In the genomic region with DNA sequence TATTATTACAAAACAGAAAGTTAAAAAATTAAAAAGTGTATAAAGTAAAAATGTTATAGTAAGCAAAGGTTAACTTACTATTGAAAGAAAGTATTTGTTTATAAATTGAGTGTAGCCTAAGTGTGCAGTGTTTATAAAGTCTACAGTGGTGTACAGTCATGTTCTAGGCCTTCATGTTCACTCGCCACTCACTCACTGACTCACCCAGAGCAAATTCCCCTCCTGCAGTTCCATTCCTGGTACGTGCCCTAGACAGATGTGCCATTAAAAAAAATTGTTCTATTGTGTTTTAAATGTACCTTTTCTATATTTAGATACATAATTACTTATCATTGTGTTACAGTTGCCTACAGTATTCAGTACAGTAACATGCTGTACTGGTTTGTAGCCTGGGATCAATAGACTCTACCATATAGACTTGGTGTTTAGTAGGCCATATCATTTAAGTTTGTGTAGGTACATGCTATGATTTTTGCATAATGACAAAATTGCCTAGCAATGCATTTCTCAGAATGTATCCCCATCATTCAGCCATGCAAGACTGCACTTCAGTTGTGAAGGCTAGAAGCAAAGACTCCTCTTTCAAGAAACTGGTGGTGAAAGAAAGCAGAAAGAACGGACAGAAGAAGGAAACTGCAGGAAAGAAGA, we compare ENCODE assay signal across 13 cellular contexts.
DNase-seq lines count a peak whose midpoint lies in the region; ATAC-seq, FAIRE-seq and TF ChIP-seq lines count a peak whose summit lies in the region.
"Had no signal": no experiment of that assay in that cellular context is flagged by ENCODE, and none has a peak within 500 bp of the region (broad histone marks: within the 10 kb centered on the region; RNA-seq: fewer than 3 reads in every experiment).

No MANE protein-coding gene starts in this region.

- no peak overlapping the region for H4K91ac ChIP-seq in neuronal stem cell (ENCODE audit: low read depth, low read length, poor library complexity)

- H2BK12ac ChIP-seq in neuronal stem cell (ENCODE audit: low read length) = no peak overlapping the region

- H4K20me1 ChIP-seq in keratinocyte (ENCODE audit: control insufficient read depth, extremely low read depth, insufficient read depth, low read length) = no peaks in the 10 kb centered on the region

- no peak for ATAC-seq in HG03469 (IDR thresholded peaks at IDR 0.05; ENCODE audit: unreplicated experiment)
- ATAC-seq in HG02970 (IDR thresholded peaks at IDR 0.05; ENCODE audit: low FRiP score, unreplicated experiment) = no peak
- ATAC-seq: K562, left cardiac atrium had no signal

- no peak overlapping the region for H3K14ac ChIP-seq in neuronal stem cell (ENCODE audit: low read length)

- dilution Hi-C loops in keratinocyte (cut with MboI; ENCODE audit: extremely low pct_ligation_motif_present, low sequenced_read_pairs) = no loop called here

- H3K23ac ChIP-seq in neuronal stem cell (ENCODE audit: low read depth, low read length, poor library complexity) = no peak overlapping the region

- H3K9me3 ChIP-seq in keratinocyte (ENCODE audit: control insufficient read depth, low read depth, low read length) (no peaks in the 10 kb centered on the region), neuronal stem cell (replicated peaks in 1 of 2; ENCODE audit: control insufficient read depth in 2 of 2, insufficient read depth in 1 of 2, low read depth in 1 of 2, low read length in 2 of 2) (no peaks in the 10 kb centered on the region)

- H2BK120ac ChIP-seq in neuronal stem cell (ENCODE audit: low read depth, low read length) = no peak overlapping the region

- H3K4me1 ChIP-seq in keratinocyte (ENCODE audit: control insufficient read depth, extremely low read depth, insufficient read depth, low read length) = peaks cover 12% of the 10 kb centered on the region
- H3K4me1 ChIP-seq in neuronal stem cell (ENCODE audit: control insufficient read depth in 2 of 2, insufficient read depth in 1 of 2, low read depth in 1 of 2, low read length in 2 of 2) = peaks cover 0 to under 1% of the 10 kb centered on the region in 2 donors

- no peak overlapping the region for H2AK5ac ChIP-seq in neuronal stem cell (ENCODE audit: low read depth, low read length)

- no peaks in the 10 kb centered on the region for H3K9me1 ChIP-seq in keratinocyte (ENCODE audit: control insufficient read depth, extremely low read depth, insufficient read depth, low read length)

- no peak overlapping the region for H2BK15ac ChIP-seq in neuronal stem cell (ENCODE audit: low read length)

- no peaks in the 10 kb centered on the region for H3K79me1 ChIP-seq in neuronal stem cell (ENCODE audit: low read depth, low read length)

- FAIRE-seq in keratinocyte (lab: Jason Lieb, UNC) (peak; percentile 88), D721Med (lab: Jason Lieb, UNC) (no peak)
- FAIRE-seq: GM18507, K562 had no signal

- no peaks in the 10 kb centered on the region for H3K36me3 ChIP-seq in keratinocyte (ENCODE audit: control insufficient read depth in 2 of 2, extremely low read depth in 1 of 2, insufficient read depth in 2 of 2, low read length in 2 of 2)
- no peaks in the 10 kb centered on the region for H3K36me3 ChIP-seq in neuronal stem cell (replicated peaks in 1 of 2; ENCODE audit: control insufficient read depth in 2 of 2, insufficient read depth in 2 of 2, low read length in 2 of 2)

- no peak overlapping the region for H3K4ac ChIP-seq in neuronal stem cell (ENCODE audit: low read length)

- H3K27ac ChIP-seq in keratinocyte (ENCODE audit: control insufficient read depth, insufficient read depth, low read length) (peak overlapping the region; percentile 15), neuronal stem cell (replicated peaks; ENCODE audit: low read length) (no peak overlapping the region)

- no peak overlapping the region for H4K8ac ChIP-seq in neuronal stem cell (ENCODE audit: low read depth, low read length)

- H3K27me3 ChIP-seq in keratinocyte (ENCODE audit: control insufficient read depth, extremely low read depth, insufficient read depth, low read length) (peaks cover 3% of the 10 kb centered on the region), neuronal stem cell (ENCODE audit: control insufficient read depth in 3 of 3, insufficient read depth in 3 of 3, low read depth in 1 of 3, low read length in 3 of 3) (no peaks in the 10 kb centered on the region)

- peak; percentile 86 for DNase-seq in AG10803 (ENCODE audit: low read depth)
- DNase-seq in HPDE6-E6E7 (ENCODE audit: extremely low spot score) = peak; percentile 40
- DNase-seq in astrocyte of the hippocampus (ENCODE audit: low read depth, low spot score) = peak; percentile 84
- DNase-seq in keratinocyte (ENCODE audit: low read depth, low spot score) = peak; percentile 26
- no peak for DNase-seq in neuronal stem cell (ENCODE audit: low spot score)
- DNase-seq in D721Med (ENCODE audit: insufficient read length, low spot score) = no peak
- DNase-seq: activated B cell treated with CpG ODN at 0.5 μM for 24 hours; left cardiac atrium; stimulated activated CD4-positive, alpha-beta T cell treated with anti-CD3 and anti-CD28 coated beads, Interleukin-2, amount 100 ng/mL, for 48 hours had no signal

- no peak overlapping the region for H2AFZ ChIP-seq in keratinocyte (ENCODE audit: control insufficient read depth, low read length)
- H2AFZ ChIP-seq in neuronal stem cell (ENCODE audit: low read length) = no peak overlapping the region

- no peak overlapping the region for H3K4me3 ChIP-seq in AG10803 (ENCODE audit: low read length)
- no peak overlapping the region for H3K4me3 ChIP-seq in keratinocyte (ENCODE audit: control insufficient read depth in 2 of 3, extremely low read depth in 1 of 3, insufficient read depth in 2 of 3, low read depth in 1 of 3, low read length in 3 of 3)
- no peak overlapping the region for H3K4me3 ChIP-seq in neuronal stem cell (ENCODE audit: low read length in 2 of 2)
- H3K4me3 ChIP-seq: K562 had no signal

- no peak overlapping the region for H3K4me2 ChIP-seq in keratinocyte (ENCODE audit: control insufficient read depth, extremely low read depth, insufficient read depth, low read depth, low read length)
- no peak overlapping the region for H3K4me2 ChIP-seq in neuronal stem cell (ENCODE audit: insufficient read depth, low read length, poor library complexity, severe bottlenecking)

- TF ChIP-seq CTCF in AG10803 (conservative IDR thresholded peaks at IDR 0.05; ENCODE audit: low read length) (no peak), keratinocyte (optimal IDR thresholded peaks at IDR 0.05 in 1 of 3, IDR thresholded peaks at IDR 0.05 in 1 of 3, conservative IDR thresholded peaks at IDR 0.05 in 1 of 3; ENCODE audit: extremely low read depth in 1 of 3, insufficient read depth in 2 of 3, low read length in 3 of 3) (no peak), D721Med (IDR thresholded peaks at IDR 0.05; ENCODE audit: insufficient read depth, missing control alignments) (no peak)

- H3K9ac ChIP-seq in keratinocyte (ENCODE audit: control insufficient read depth, extremely low read depth, insufficient read depth, low read length) (no peak overlapping the region), neuronal stem cell (ENCODE audit: low read depth, low read length, poor library complexity) (no peak overlapping the region)

- no CpG with 5 or more reads among the region's 3 CpGs for WGBS in neuronal stem cell (ENCODE audit: extremely low coverage in 2 of 2, insufficient read length in 2 of 2, insufficient replicate concordance in 1 of 2), 2 donors

- H3K79me2 ChIP-seq in keratinocyte (ENCODE audit: control insufficient read depth, insufficient read depth, low read length) = no peaks in the 10 kb centered on the region

- no peak overlapping the region for H2BK5ac ChIP-seq in neuronal stem cell (ENCODE audit: low read length)

- H3K18ac ChIP-seq in neuronal stem cell (ENCODE audit: low read length) = no peak overlapping the region

Comparison
In these comparisons a context has a peak if more than half of its experiments do, and no peak if none do; other contexts are left out.
1. DNase-seq: peak in AG10803 (single experiment), HPDE6-E6E7 (single experiment), astrocyte of the hippocampus (single experiment) and keratinocyte (single experiment); none in neuronal stem cell (single experiment) and D721Med (single experiment).